Comparison of ENCODE assay signal across 1 cellular context in the genomic region with DNA sequence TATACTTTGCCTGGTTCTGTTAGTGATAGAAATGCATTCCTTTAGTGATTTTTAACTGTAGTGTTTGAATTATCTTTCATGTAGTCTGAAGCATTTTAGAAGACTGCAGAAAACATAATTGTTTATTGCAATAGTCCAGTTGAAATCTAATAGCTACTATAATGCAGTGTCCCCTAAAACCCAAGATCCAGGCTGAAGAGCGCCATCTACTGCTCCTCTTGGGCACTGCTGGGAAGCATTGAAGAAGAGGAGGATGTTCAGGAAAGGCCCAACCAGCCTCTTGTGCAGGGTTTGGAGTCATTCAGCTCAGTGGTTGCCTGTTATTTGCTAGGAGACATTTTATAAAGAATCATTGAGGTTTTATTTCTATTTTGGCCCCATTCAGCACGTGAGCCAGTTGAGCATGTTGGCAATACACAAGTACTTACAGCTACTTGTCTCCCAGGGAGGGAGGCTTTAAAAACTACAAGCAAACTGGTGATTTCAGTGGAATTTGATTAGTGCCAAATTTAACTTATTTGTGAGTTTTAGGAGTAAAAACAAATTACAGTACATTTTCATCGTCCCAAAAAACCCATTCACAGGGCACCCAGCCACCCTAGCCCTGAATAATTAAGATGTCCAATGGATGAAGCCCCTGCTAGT.
TF ChIP-seq lines count a peak whose summit lies in the region.

No MANE protein-coding gene starts in this region.

TF ChIP-seq in HCT116, 20 proteins besides CTCF, POLR2A, EP300 and RAD21 (continued from another document):
- TF ChIP-seq, protein P1, sequence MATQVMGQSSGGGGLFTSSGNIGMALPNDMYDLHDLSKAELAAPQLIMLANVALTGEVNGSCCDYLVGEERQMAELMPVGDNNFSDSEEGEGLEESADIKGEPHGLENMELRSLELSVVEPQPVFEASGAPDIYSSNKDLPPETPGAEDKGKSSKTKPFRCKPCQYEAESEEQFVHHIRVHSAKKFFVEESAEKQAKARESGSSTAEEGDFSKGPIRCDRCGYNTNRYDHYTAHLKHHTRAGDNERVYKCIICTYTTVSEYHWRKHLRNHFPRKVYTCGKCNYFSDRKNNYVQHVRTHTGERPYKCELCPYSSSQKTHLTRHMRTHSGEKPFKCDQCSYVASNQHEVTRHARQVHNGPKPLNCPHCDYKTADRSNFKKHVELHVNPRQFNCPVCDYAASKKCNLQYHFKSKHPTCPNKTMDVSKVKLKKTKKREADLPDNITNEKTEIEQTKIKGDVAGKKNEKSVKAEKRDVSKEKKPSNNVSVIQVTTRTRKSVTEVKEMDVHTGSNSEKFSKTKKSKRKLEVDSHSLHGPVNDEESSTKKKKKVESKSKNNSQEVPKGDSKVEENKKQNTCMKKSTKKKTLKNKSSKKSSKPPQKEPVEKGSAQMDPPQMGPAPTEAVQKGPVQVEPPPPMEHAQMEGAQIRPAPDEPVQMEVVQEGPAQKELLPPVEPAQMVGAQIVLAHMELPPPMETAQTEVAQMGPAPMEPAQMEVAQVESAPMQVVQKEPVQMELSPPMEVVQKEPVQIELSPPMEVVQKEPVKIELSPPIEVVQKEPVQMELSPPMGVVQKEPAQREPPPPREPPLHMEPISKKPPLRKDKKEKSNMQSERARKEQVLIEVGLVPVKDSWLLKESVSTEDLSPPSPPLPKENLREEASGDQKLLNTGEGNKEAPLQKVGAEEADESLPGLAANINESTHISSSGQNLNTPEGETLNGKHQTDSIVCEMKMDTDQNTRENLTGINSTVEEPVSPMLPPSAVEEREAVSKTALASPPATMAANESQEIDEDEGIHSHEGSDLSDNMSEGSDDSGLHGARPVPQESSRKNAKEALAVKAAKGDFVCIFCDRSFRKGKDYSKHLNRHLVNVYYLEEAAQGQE (IDR thresholded peaks at IDR 0.05; ENCODE audit: low read depth): no peak
- TF ChIP-seq YY1 (IDR thresholded peaks at IDR 0.05; ENCODE audit: extremely low read depth, insufficient replicate concordance, low read depth, low read length): no peak
- TF ChIP-seq JUND (IDR thresholded peaks at IDR 0.05): no peak
- no peak for TF ChIP-seq EZH2phosphoT487 (IDR thresholded peaks at IDR 0.05; ENCODE audit: borderline replicate concordance)
- no peak for TF ChIP-seq FOSL1 (IDR thresholded peaks at IDR 0.05; ENCODE audit: low read depth)
- no peak for TF ChIP-seq ELF1 (IDR thresholded peaks at IDR 0.05; ENCODE audit: borderline replicate concordance, low read depth)
- TF ChIP-seq SRF (IDR thresholded peaks at IDR 0.05; ENCODE audit: low read depth): no peak
- no peak for TF ChIP-seq SIN3A (IDR thresholded peaks at IDR 0.05; ENCODE audit: low read depth)
- TF ChIP-seq POLR2AphosphoS5 (IDR thresholded peaks at IDR 0.05; ENCODE audit: low read depth, low read length): no peak
- TF ChIP-seq CEBPB (IDR thresholded peaks at IDR 0.05; ENCODE audit: low read depth): no peak
- no peak for TF ChIP-seq CBX3 (IDR thresholded peaks at IDR 0.05; ENCODE audit: low read depth)
- TF ChIP-seq, protein P2, sequence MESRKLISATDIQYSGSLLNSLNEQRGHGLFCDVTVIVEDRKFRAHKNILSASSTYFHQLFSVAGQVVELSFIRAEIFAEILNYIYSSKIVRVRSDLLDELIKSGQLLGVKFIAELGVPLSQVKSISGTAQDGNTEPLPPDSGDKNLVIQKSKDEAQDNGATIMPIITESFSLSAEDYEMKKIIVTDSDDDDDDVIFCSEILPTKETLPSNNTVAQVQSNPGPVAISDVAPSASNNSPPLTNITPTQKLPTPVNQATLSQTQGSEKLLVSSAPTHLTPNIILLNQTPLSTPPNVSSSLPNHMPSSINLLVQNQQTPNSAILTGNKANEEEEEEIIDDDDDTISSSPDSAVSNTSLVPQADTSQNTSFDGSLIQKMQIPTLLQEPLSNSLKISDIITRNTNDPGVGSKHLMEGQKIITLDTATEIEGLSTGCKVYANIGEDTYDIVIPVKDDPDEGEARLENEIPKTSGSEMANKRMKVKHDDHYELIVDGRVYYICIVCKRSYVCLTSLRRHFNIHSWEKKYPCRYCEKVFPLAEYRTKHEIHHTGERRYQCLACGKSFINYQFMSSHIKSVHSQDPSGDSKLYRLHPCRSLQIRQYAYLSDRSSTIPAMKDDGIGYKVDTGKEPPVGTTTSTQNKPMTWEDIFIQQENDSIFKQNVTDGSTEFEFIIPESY (IDR thresholded peaks at IDR 0.05; ENCODE audit: extremely low read depth, insufficient replicate concordance, low read length): no peak
- TF ChIP-seq, protein P3, sequence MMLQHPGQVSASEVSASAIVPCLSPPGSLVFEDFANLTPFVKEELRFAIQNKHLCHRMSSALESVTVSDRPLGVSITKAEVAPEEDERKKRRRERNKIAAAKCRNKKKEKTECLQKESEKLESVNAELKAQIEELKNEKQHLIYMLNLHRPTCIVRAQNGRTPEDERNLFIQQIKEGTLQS (IDR thresholded peaks at IDR 0.05): no peak
- TF ChIP-seq TCF7L2 (IDR thresholded peaks at IDR 0.05; ENCODE audit: borderline replicate concordance, extremely low read depth, insufficient read depth, insufficient read length): no peak
